ENCODE assay signal across 10 cellular contexts in genomic region chr10:32960022-32960421, GRCh38. TPM values are rescaled to one million over a fixed set of nuclear protein-coding genes. Genes with fewer than 3 reads are reported as not detected.
DNase-seq lines count a peak whose midpoint lies in the region; ATAC-seq and TF ChIP-seq lines count a peak whose summit lies in the region.
"Had no signal": no experiment of that assay in that cellular context is flagged by ENCODE, and none has a peak within 500 bp of the region (broad histone marks: within the 10 kb centered on the region; RNA-seq: fewer than 3 reads in every experiment).

No MANE protein-coding gene starts in this region.

- H3K27ac Mint-ChIP-seq in neural crest cell (ENCODE audit: unreplicated experiment): peak overlapping the region; percentile 100

- H3K36me3 ChIP-seq in DND-41 (ENCODE audit: insufficient read depth, low read length) (no peaks in the 10 kb centered on the region; the same call in 1 of the 2 replicates), endocrine pancreas (ENCODE audit: control insufficient read depth, insufficient read depth, low read length) (no peaks in the 10 kb centered on the region), MM.1S (replicated peaks; ENCODE audit: insufficient read depth, low read length) (no peaks in the 10 kb centered on the region), suprapubic skin (no peaks in the 10 kb centered on the region)

- H3K79me2 ChIP-seq in DND-41 (ENCODE audit: insufficient read depth, low read length) (peaks cover 30% of the 10 kb centered on the region), MM.1S (ENCODE audit: low read length) (peaks cover 26% of the 10 kb centered on the region)

- TF ChIP-seq CTCF in DND-41 (IDR thresholded peaks at IDR 0.05; ENCODE audit: borderline replicate concordance, extremely low read depth, low read length, poor library complexity, severe bottlenecking) (no peak), neural crest cell (conservative IDR thresholded peaks at IDR 0.05) (no peak), MM.1S (IDR thresholded peaks at IDR 0.05; ENCODE audit: low read length) (no peak), suprapubic skin (IDR thresholded peaks at IDR 0.05) (no peak)

- TF ChIP-seq EP300 in suprapubic skin (IDR thresholded peaks at IDR 0.05): no peak

- no peak overlapping the region for H3K9ac ChIP-seq in DND-41 (ENCODE audit: low read depth, low read length)
- H3K9ac ChIP-seq in endocrine pancreas (ENCODE audit: control insufficient read depth, insufficient read depth, low read length): no peak overlapping the region
- H3K9ac ChIP-seq in MM.1S (ENCODE audit: low read length): no peak overlapping the region

- H4K20me1 ChIP-seq in DND-41 (ENCODE audit: insufficient read depth, low read length) (peaks cover 12% of the 10 kb centered on the region; the same call in 1 of the 2 replicates), MM.1S (ENCODE audit: insufficient read depth, low read length) (no peaks in the 10 kb centered on the region)

- peaks cover 7% of the 10 kb centered on the region; the same call in 1 of the 2 replicates for H3F3A ChIP-seq in MM.1S (ENCODE audit: insufficient read depth, low read length)

- H3K4me2 ChIP-seq in DND-41 (ENCODE audit: insufficient read depth, low read length): peak overlapping the region; percentile 74; the same call in 1 of the 2 replicates
- no peak overlapping the region for H3K4me2 ChIP-seq in MM.1S (ENCODE audit: low read depth, low read length)

- H3K27ac ChIP-seq in DND-41 (ENCODE audit: low read length): no peak overlapping the region
- H3K27ac ChIP-seq in MM.1S (ENCODE audit: low read length): no peak overlapping the region
- H3K27ac ChIP-seq in suprapubic skin: no peak overlapping the region

- H2AFZ ChIP-seq in DND-41 (ENCODE audit: low read depth, low read length): no peak overlapping the region
- no peak overlapping the region for H2AFZ ChIP-seq in MM.1S (ENCODE audit: low read length)

- DNase-seq in DND-41 (no peak), NAMALWA (ENCODE audit: low spot score) (peak; percentile 21), neural crest cell (ENCODE audit: low read depth, low spot score) (no peak), RPMI8226 (no peak), MM.1S (no peak), suprapubic skin (ENCODE audit: low spot score in 2 of 2) (no peak)
- DNase-seq in stimulated activated CD4-positive, alpha-beta T cell treated with anti-CD3 and anti-CD28 coated beads, Interleukin-4, amount 100 ng/mL, for 4 hours: no peak

- no peak for ATAC-seq in DND-41 (ENCODE audit: insufficient read depth, low read depth)

- H3K9me3 ChIP-seq in DND-41 (ENCODE audit: insufficient read depth, low read length, severe bottlenecking): no peaks in the 10 kb centered on the region
- H3K9me3 ChIP-seq in endocrine pancreas (ENCODE audit: control insufficient read depth, low read length): no peaks in the 10 kb centered on the region
- H3K9me3 ChIP-seq in MM.1S (replicated peaks; ENCODE audit: insufficient read depth, low read length): no peaks in the 10 kb centered on the region
- H3K9me3 ChIP-seq in suprapubic skin: no peaks in the 10 kb centered on the region

- no peaks in the 10 kb centered on the region for H3K27me3 ChIP-seq in DND-41 (ENCODE audit: insufficient read depth, low read length, poor library complexity)
- no peaks in the 10 kb centered on the region for H3K27me3 ChIP-seq in endocrine pancreas (ENCODE audit: control insufficient read depth, insufficient read depth, low read length)
- H3K27me3 ChIP-seq in MM.1S (replicated peaks; ENCODE audit: insufficient read depth, low read length): no peaks in the 10 kb centered on the region
- no peaks in the 10 kb centered on the region for H3K27me3 ChIP-seq in suprapubic skin

- H3K4me3 ChIP-seq in DND-41 (ENCODE audit: low read depth in 1 of 2, low read length in 2 of 2) (no peak overlapping the region), endocrine pancreas (ENCODE audit: control insufficient read depth, insufficient read depth, low read length) (peak overlapping the region; percentile 97), MM.1S (ENCODE audit: low read length) (no peak overlapping the region), suprapubic skin (no peak overlapping the region)
- H3K4me3 ChIP-seq: lung had no signal

- H3K4me1 Mint-ChIP-seq in neural crest cell: peaks cover 62% of the 10 kb centered on the region

- TF ChIP-seq POLR2A in suprapubic skin (IDR thresholded peaks at IDR 0.05): no peak

- H3K36me3 Mint-ChIP-seq in neural crest cell (ENCODE audit: low read depth): no peaks in the 10 kb centered on the region

- no peaks in the 10 kb centered on the region for H3K9me2 ChIP-seq in MM.1S (replicated peaks; ENCODE audit: insufficient read depth, low read length)

- H3K4me3 Mint-ChIP-seq in neural crest cell: peak overlapping the region; percentile 98

- H3K27me3 Mint-ChIP-seq in neural crest cell (ENCODE audit: low read depth): no peaks in the 10 kb centered on the region
- H3K27me3 Mint-ChIP-seq: central memory CD8-positive, alpha-beta T cell had no signal

- no peaks in the 10 kb centered on the region for H3K9me3 Mint-ChIP-seq in neural crest cell
- H3K9me3 Mint-ChIP-seq: central memory CD8-positive, alpha-beta T cell had no signal

- WGBS in suprapubic skin: 77% methylated on average over 4 of the region's 4 CpGs

- H3K4me1 ChIP-seq in DND-41 (ENCODE audit: insufficient read depth, low read length): peaks cover 40% of the 10 kb centered on the region
- H3K4me1 ChIP-seq in endocrine pancreas (ENCODE audit: control insufficient read depth, insufficient read depth, low read length): no peaks in the 10 kb centered on the region
- H3K4me1 ChIP-seq in MM.1S (ENCODE audit: low read length): peaks cover 6% of the 10 kb centered on the region; the same call in 1 of the 2 replicates
- peaks cover 55% of the 10 kb centered on the region for H3K4me1 ChIP-seq in suprapubic skin

RNA-seq across cellular contexts. Expression of gene ITGB1, which starts 2.0 kb away (rescaled TPM):
- total RNA-seq in neural crest cell (220 and 236 TPM in 2 replicates), suprapubic skin (100 to 1,000 TPM; 167 to 261 (median 218) TPM)
